In the genomic region with DNA sequence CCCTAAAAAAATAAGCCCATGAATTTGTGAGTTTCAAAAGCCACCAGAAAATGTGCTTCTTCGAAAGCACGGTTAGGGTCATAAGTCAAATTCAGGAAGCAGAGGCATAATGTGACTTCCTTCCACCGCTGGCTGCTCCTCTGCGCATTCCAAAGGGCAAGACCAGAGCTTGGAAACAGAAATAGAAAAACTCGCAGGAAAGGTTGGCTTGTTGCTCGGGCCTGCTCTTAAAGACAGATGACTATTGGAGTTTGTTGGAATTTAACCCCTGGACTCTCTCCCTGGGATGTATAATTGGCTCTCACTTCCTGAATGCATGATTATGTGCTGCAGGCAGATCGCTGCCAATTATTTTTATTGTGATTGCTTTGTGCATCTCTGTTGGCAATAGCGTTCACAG, we compare ENCODE assay signal across 21 cellular contexts.
DNase-seq lines count a peak whose midpoint lies in the region; ATAC-seq and TF ChIP-seq lines count a peak whose summit lies in the region.
"Had no signal": no experiment of that assay in that cellular context is flagged by ENCODE, and none has a peak within 500 bp of the region (broad histone marks: within the 10 kb centered on the region; RNA-seq: fewer than 3 reads in every experiment).

No MANE protein-coding gene starts in this region.

- H3K27ac Mint-ChIP-seq in dendritic cell treated with granulocyte-macrophage colony-stimulating factor and Interleukin-4, amounts not matched to agents 40 ng/mL and 50 ng/mL, for 4 days: peak overlapping the region; percentile 50
- H3K27ac Mint-ChIP-seq in activated naive CD4-positive, alpha-beta T cell treated with anti-CD3 and anti-CD28 coated beads for 36 hours: no peak overlapping the region
- H3K27ac Mint-ChIP-seq: HFFc6; stimulated activated effector memory CD8-positive, alpha-beta T cell treated with anti-CD3 and anti-CD28 coated beads, Interleukin-12 subunit alpha, Interleukin-12 subunit beta, amount 100 ng/mL, for 72 hours had no signal

- H4K20me1 ChIP-seq in BLaER1: no peaks in the 10 kb centered on the region

- TF ChIP-seq CTCF in HEK293 (tag by site-specific recombination; IDR thresholded peaks at IDR 0.05) (no peak), ovary (IDR thresholded peaks at IDR 0.05) (no peak), foreskin keratinocyte (conservative IDR thresholded peaks at IDR 0.05) (no peak)

- no peak overlapping the region for H3K9ac ChIP-seq in BLaER1

- no peaks in the 10 kb centered on the region for H3K9me3 ChIP-seq in BLaER1
- no peaks in the 10 kb centered on the region for H3K9me3 ChIP-seq in HEK293 (ENCODE audit: control insufficient read depth, insufficient read depth, low read depth, low read length)
- no peaks in the 10 kb centered on the region for H3K9me3 ChIP-seq in ovary
- H3K9me3 ChIP-seq: testis had no signal

- H3K4me1 Mint-ChIP-seq in dendritic cell treated with granulocyte-macrophage colony-stimulating factor and Interleukin-4, amounts not matched to agents 40 ng/mL and 50 ng/mL, for 4 days (ENCODE audit: low read depth): peaks cover 25% of the 10 kb centered on the region
- H3K4me1 Mint-ChIP-seq in activated naive CD4-positive, alpha-beta T cell treated with anti-CD3 and anti-CD28 coated beads for 36 hours (ENCODE audit: low read depth): peaks cover 18% of the 10 kb centered on the region

- H3K27ac ChIP-seq in BLaER1 (no peak overlapping the region), HEK293 (ENCODE audit: extremely low read depth, low read depth, low read length) (no peak overlapping the region), ovary (no peak overlapping the region), foreskin keratinocyte (no peak overlapping the region)
- H3K27ac ChIP-seq: testis had no signal

- no peaks in the 10 kb centered on the region for H3K27me3 Mint-ChIP-seq in dendritic cell treated with granulocyte-macrophage colony-stimulating factor and Interleukin-4, amounts not matched to agents 40 ng/mL and 50 ng/mL, for 4 days
- H3K27me3 Mint-ChIP-seq in activated naive CD4-positive, alpha-beta T cell treated with anti-CD3 and anti-CD28 coated beads for 36 hours (ENCODE audit: low read depth): no peaks in the 10 kb centered on the region

- peaks cover 22% of the 10 kb centered on the region for H3K4me1 ChIP-seq in BLaER1
- H3K4me1 ChIP-seq in HEK293 (ENCODE audit: control insufficient read depth, insufficient read depth, low read length): no peaks in the 10 kb centered on the region
- H3K4me1 ChIP-seq in ovary (ENCODE audit: insufficient read depth): no peaks in the 10 kb centered on the region
- H3K4me1 ChIP-seq in foreskin keratinocyte: peaks cover 8% of the 10 kb centered on the region
- H3K4me1 ChIP-seq: testis had no signal

- no peak for TF ChIP-seq EP300 in ovary (IDR thresholded peaks at IDR 0.05)

- WGBS in ovary, 3 donors: 46 to 72% (median 63%) methylated on average over 8 of the region's 8 CpGs

- DNase-seq in lung microvascular endothelial cell (ENCODE audit: low read depth in 2 of 2) (peak; percentile 3 to 57), ovary (no peak), foreskin keratinocyte (no peak)
- no peak for DNase-seq in activated naive CD4-positive, alpha-beta T cell treated with anti-CD3 and anti-CD28 coated beads for 36 hours
- DNase-seq: activated naive CD4-positive, alpha-beta T cell; activated T-cell treated with anti-CD3 and anti-CD28 coated beads for 4 hours; anterior cingulate cortex; cerebellar nuclear complex; DMS79; HFFc6; NCI-H1092 treated with DMSO at 0.1 percent for 48 hours; NCI-H2029 treated with DMSO at 0.1 percent for 48 hours; NCI-H446 treated with DMSO at 0.1 percent for 48 hours; nucleus accumbens; SHP77 treated with DMSO at 0.1 percent for 48 hours; testis had no signal

- CTCF ChIA-PET in HEK293 (lab: Yijun Ruan, JAX): interaction anchor here (0.7 kb wide), 2 partner anchors 13 to 32 kb away, joined by 3 to 4 read pairs; no protein-coding TSS in a partner anchor
- CTCF ChIA-PET in activated naive CD4-positive, alpha-beta T cell treated with anti-CD3 and anti-CD28 coated beads for 36 hours (lab: Charles Lee): interaction anchor here (2.5 kb wide), 1 partner anchor 270 kb away, joined by 7 read pairs; no protein-coding TSS in a partner anchor

- peak overlapping the region; percentile 69 for H3K4me2 ChIP-seq in BLaER1

- H3K4me3 Mint-ChIP-seq in dendritic cell treated with granulocyte-macrophage colony-stimulating factor and Interleukin-4, amounts not matched to agents 40 ng/mL and 50 ng/mL, for 4 days: no peak overlapping the region
- no peak overlapping the region for H3K4me3 Mint-ChIP-seq in activated naive CD4-positive, alpha-beta T cell treated with anti-CD3 and anti-CD28 coated beads for 36 hours
- H3K4me3 Mint-ChIP-seq: HFFc6; stimulated activated effector memory CD8-positive, alpha-beta T cell treated with anti-CD3 and anti-CD28 coated beads, Interleukin-12 subunit alpha, Interleukin-12 subunit beta, amount 100 ng/mL, for 72 hours had no signal

- H3K36me3 Mint-ChIP-seq in dendritic cell treated with granulocyte-macrophage colony-stimulating factor and Interleukin-4, amounts not matched to agents 40 ng/mL and 50 ng/mL, for 4 days (ENCODE audit: low read depth): no peaks in the 10 kb centered on the region
- no peaks in the 10 kb centered on the region for H3K36me3 Mint-ChIP-seq in activated naive CD4-positive, alpha-beta T cell treated with anti-CD3 and anti-CD28 coated beads for 36 hours (ENCODE audit: low read depth)
- H3K36me3 Mint-ChIP-seq: stimulated activated effector memory CD8-positive, alpha-beta T cell treated with anti-CD3 and anti-CD28 coated beads, Interleukin-12 subunit alpha, Interleukin-12 subunit beta, amount 100 ng/mL, for 72 hours had no signal

- POLR2A ChIA-PET in HEK293 (lab: Yijun Ruan, JAX): no interaction called here

- H3K36me3 ChIP-seq in BLaER1: no peaks in the 10 kb centered on the region
- H3K36me3 ChIP-seq in HEK293 (ENCODE audit: control insufficient read depth in 2 of 2, insufficient read depth in 1 of 2, low read length in 2 of 2): no peaks in the 10 kb centered on the region
- H3K36me3 ChIP-seq in ovary: no peaks in the 10 kb centered on the region

- H3K27me3 ChIP-seq in BLaER1: no peaks in the 10 kb centered on the region
- H3K27me3 ChIP-seq in ovary: no peaks in the 10 kb centered on the region
- H3K27me3 ChIP-seq in foreskin keratinocyte: no peaks in the 10 kb centered on the region
- H3K27me3 ChIP-seq: testis had no signal

- ATAC-seq in HG03097 (IDR thresholded peaks at IDR 0.05; ENCODE audit: low FRiP score, unreplicated experiment) (no peak), foreskin keratinocyte (no peak)
- ATAC-seq: stimulated activated effector memory CD8-positive, alpha-beta T cell treated with anti-CD3 and anti-CD28 coated beads, Interleukin-12 subunit alpha, Interleukin-12 subunit beta, amount 100 ng/mL, for 72 hours had no signal

- intact Hi-C loops in dendritic cell treated with granulocyte-macrophage colony-stimulating factor and Interleukin-4, amounts not matched to agents 40 ng/mL and 50 ng/mL, for 4 days (cut with micrococcal nuclease): no loop called here
- intact Hi-C loops in activated naive CD4-positive, alpha-beta T cell treated with anti-CD3 and anti-CD28 coated beads for 36 hours (cut with micrococcal nuclease): no loop called here
- intact Hi-C loops in ovary (cut with DNase I): no loop called here

- no peak for TF ChIP-seq POLR2A in ovary (IDR thresholded peaks at IDR 0.05)

- no peaks in the 10 kb centered on the region for H3K9me3 Mint-ChIP-seq in dendritic cell treated with granulocyte-macrophage colony-stimulating factor and Interleukin-4, amounts not matched to agents 40 ng/mL and 50 ng/mL, for 4 days
- H3K9me3 Mint-ChIP-seq in activated naive CD4-positive, alpha-beta T cell treated with anti-CD3 and anti-CD28 coated beads for 36 hours: no peaks in the 10 kb centered on the region
- H3K9me3 Mint-ChIP-seq: HFFc6; stimulated activated effector memory CD8-positive, alpha-beta T cell treated with anti-CD3 and anti-CD28 coated beads, Interleukin-12 subunit alpha, Interleukin-12 subunit beta, amount 100 ng/mL, for 72 hours had no signal

- H3K4me3 ChIP-seq in BLaER1 (no peak overlapping the region), HEK293 (ENCODE audit: low read depth, low read length) (no peak overlapping the region), ovary (no peak overlapping the region)
- H3K4me3 ChIP-seq: testis had no signal

TF ChIP-seq in HEK293, 187 proteins besides CTCF, POLR2A, EP300 and RAD21:
- TF ChIP-seq, protein P1, sequence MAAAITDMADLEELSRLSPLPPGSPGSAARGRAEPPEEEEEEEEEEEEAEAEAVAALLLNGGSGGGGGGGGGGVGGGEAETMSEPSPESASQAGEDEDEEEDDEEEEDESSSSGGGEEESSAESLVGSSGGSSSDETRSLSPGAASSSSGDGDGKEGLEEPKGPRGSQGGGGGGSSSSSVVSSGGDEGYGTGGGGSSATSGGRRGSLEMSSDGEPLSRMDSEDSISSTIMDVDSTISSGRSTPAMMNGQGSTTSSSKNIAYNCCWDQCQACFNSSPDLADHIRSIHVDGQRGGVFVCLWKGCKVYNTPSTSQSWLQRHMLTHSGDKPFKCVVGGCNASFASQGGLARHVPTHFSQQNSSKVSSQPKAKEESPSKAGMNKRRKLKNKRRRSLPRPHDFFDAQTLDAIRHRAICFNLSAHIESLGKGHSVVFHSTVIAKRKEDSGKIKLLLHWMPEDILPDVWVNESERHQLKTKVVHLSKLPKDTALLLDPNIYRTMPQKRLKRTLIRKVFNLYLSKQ (tag by site-specific recombination; IDR thresholded peaks at IDR 0.05; ENCODE audit: borderline replicate concordance): no peak
- TF ChIP-seq ZNF133 (tag by site-specific recombination; IDR thresholded peaks at IDR 0.05): peak; percentile 85
TF ChIP-seq in HEK293: peak in this region for 1.

Comparison
In these comparisons a context has a peak if more than half of its experiments do, and no peak if none do; other contexts are left out.
1. DNase-seq: peak in lung microvascular endothelial cell (2 of 2); none in activated naive CD4-positive, alpha-beta T cell treated with anti-CD3 and anti-CD28 coated beads for 36 hours (single experiment), ovary (0 of 5) and foreskin keratinocyte (0 of 2).